Comparison of ENCODE assay signal across 18 cellular contexts in the genomic region with DNA sequence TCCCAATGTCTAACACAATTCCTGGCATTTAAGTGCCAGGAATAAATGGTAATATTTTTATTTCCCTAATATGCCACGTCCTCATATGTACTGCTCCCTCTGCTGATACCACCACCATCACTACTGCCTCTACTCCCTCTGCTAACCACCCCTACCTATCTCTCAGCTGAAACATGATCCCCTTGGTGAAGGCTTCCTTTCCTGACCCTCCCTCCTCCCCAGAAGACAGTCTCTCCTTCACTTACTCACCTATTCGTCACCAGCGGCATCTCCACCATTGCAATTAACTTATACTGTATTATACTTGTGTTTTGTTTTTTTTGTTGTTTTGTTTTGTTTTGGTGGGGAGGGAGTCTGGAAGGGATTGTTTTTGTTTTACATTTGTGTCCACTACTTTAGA.
"Had no signal": no experiment of that assay in that cellular context is flagged by ENCODE, and none has a peak within 500 bp of the region (broad histone marks: within the 10 kb centered on the region; RNA-seq: fewer than 3 reads in every experiment).

No MANE protein-coding gene starts in this region.

- ATAC-seq: left ventricle myocardium superior; naive thymus-derived CD8-positive, alpha-beta T cell; stimulated activated memory B cell treated with anti-CD40 and anti-IgM and Interleukin-4, amounts not matched to agents 10 μg/mL and 1 μg/mL and 100 μg/mL, for 72 hours had no signal

- H3K27ac Mint-ChIP-seq: dendritic cell treated with granulocyte-macrophage colony-stimulating factor and Interleukin-4, amounts not matched to agents 40 ng/mL and 50 ng/mL, for 4 days; memory B cell; stimulated activated memory B cell treated with anti-CD40 and anti-IgM and Interleukin-4, amounts not matched to agents 10 μg/mL and 1 μg/mL and 100 μg/mL, for 72 hours had no signal

- H3K4me3 Mint-ChIP-seq: dendritic cell treated with granulocyte-macrophage colony-stimulating factor and Interleukin-4, amounts not matched to agents 40 ng/mL and 50 ng/mL, for 4 days; memory B cell; naive thymus-derived CD8-positive, alpha-beta T cell; stimulated activated memory B cell treated with anti-CD40 and anti-IgM and Interleukin-4, amounts not matched to agents 10 μg/mL and 1 μg/mL and 100 μg/mL, for 72 hours had no signal

- FAIRE-seq: astrocyte, bronchial epithelial cell, keratinocyte had no signal

- DNase-seq: activated CD4-positive, alpha-beta T cell treated with anti-CD3 and anti-CD28 coated beads, Interleukin-2, amount 50 U/mL, for 1 hour; activated CD8-positive, alpha-beta memory T cell treated with anti-CD3 and anti-CD28 coated beads for 24 hours; activated gamma-delta T cell treated with Interleukin-2 at 50 U/mL for 16 hours; effector memory CD4-positive, alpha-beta T cell; foreskin melanocyte; left ventricle myocardium superior; naive thymus-derived CD8-positive, alpha-beta T cell; posterior cingulate gyrus; retina; stimulated activated CD4-positive, alpha-beta T cell treated with anti-CD3 and anti-CD28 coated beads, Interleukin-2, amount 100 ng/mL, for 48 hours; T-helper 2 cell had no signal

- H3K27me3 Mint-ChIP-seq: dendritic cell treated with granulocyte-macrophage colony-stimulating factor and Interleukin-4, amounts not matched to agents 40 ng/mL and 50 ng/mL, for 4 days; memory B cell; naive thymus-derived CD8-positive, alpha-beta T cell; stimulated activated memory B cell treated with anti-CD40 and anti-IgM and Interleukin-4, amounts not matched to agents 10 μg/mL and 1 μg/mL and 100 μg/mL, for 72 hours had no signal

- H3K9me3 Mint-ChIP-seq: dendritic cell treated with granulocyte-macrophage colony-stimulating factor and Interleukin-4, amounts not matched to agents 40 ng/mL and 50 ng/mL, for 4 days had no signal

- H3K27ac ChIP-seq: epithelial cell of prostate had no signal
